In genomic region chr22:24178502-24179440, GRCh38 we compare ENCODE assay signal across 8 cellular contexts. TPM values are rescaled to one million over a fixed set of nuclear protein-coding genes. Genes with fewer than 3 reads are reported as not detected.
DNase-seq lines count a peak whose midpoint lies in the region; ATAC-seq and TF ChIP-seq lines count a peak whose summit lies in the region.

No MANE protein-coding gene starts in this region.

- POLR2A ChIA-PET in RWPE1 (lab: Yijun Ruan, JAX; ENCODE audit: low non-redundant PET): interaction anchor here (0.7 kb wide), 1 partner anchor 91 kb away, joined by 3 read pairs; no protein-coding TSS in a partner anchor

- intact Hi-C loops in heart right ventricle (cut with DNase I): loop anchor here in 7 of 10 donors (5.0 to 10.0 kb wide), 6 partner anchors 71 to 224 kb away; partner anchors contain the start of genes GSTT4 (in 3 of the 7) and CABIN1 (in 1 of the 7)
- intact Hi-C loops in left cardiac atrium (cut with DNase I): loop anchor here in 1 of 2 donors (5.0 kb wide), 1 partner anchor 76 kb away; no protein-coding TSS in a partner anchor
- intact Hi-C loops in uterus (cut with DNase I; ENCODE audit: low total_unique reads): loop anchor here (10.0 kb wide), 1 partner anchor 74 kb away; no protein-coding TSS in a partner anchor

- ATAC-seq in heart right ventricle: no peak
- ATAC-seq in left cardiac atrium: no peak

- CTCF ChIA-PET in RWPE1 (lab: Yijun Ruan, JAX): interaction anchor here (0.5 to 1.0 kb wide), 2 partner anchors 21 to 335 kb away, joined by 3 read pairs; no protein-coding TSS in a partner anchor

- WGBS in heart right ventricle, 2 donors: 88% methylated on average over 21 of the region's 21 CpGs

- H3K36me3 ChIP-seq in heart right ventricle (peaks cover 0 to 45% (median 5%) of the 10 kb centered on the region in 9 donors), uterus (no peaks in the 10 kb centered on the region), MG63 (no peaks in the 10 kb centered on the region; the same call in none of the 2 replicates)

- H3K27me3 ChIP-seq in heart right ventricle (no peaks in the 10 kb centered on the region), uterus (no peaks in the 10 kb centered on the region), MG63 (no peaks in the 10 kb centered on the region)

- TF ChIP-seq POLR2A in uterus (IDR thresholded peaks at IDR 0.05): no peak

- H3K27ac ChIP-seq in heart right ventricle: peak overlapping the region in 4 of 10 donors; percentile 74 to 80 (median 78)
- peak overlapping the region; percentile 64 for H3K27ac ChIP-seq in RWPE1
- H3K27ac ChIP-seq in uterus: peak overlapping the region; percentile 23 to 37

- H3K4me1 ChIP-seq in heart right ventricle (peaks cover 17 to 83% (median 41%) of the 10 kb centered on the region in 9 donors), uterus (peaks cover 0 to 8% of the 10 kb centered on the region in 2 donors)

- DNase-seq in heart right ventricle: no peak
- no peak for DNase-seq in left cardiac atrium
- DNase-seq in RWPE1 (ENCODE audit: low spot score): no peak
- DNase-seq in foreskin fibroblast: peak in 1 of 2 donors; percentile 37
- DNase-seq in uterus: no peak
- no peak for DNase-seq in stimulated activated CD4-positive, alpha-beta T cell treated with anti-CD3 and anti-CD28 coated beads, Interleukin-4, amount 100 ng/mL, for 1 hour
- DNase-seq in effector CD4-positive, alpha-beta T cell: no peak
- no peak for DNase-seq in MG63

- H3K4me3 ChIP-seq in heart right ventricle (no peak overlapping the region), foreskin fibroblast (ENCODE audit: low read depth in 1 of 2, low read length in 2 of 2) (no peak overlapping the region), uterus (no peak overlapping the region), MG63 (no peak overlapping the region)

- peak in 5 of 9 donors; percentile 10 to 16 (median 14) for TF ChIP-seq CTCF in heart right ventricle (IDR thresholded peaks at IDR 0.05)
- TF ChIP-seq CTCF in RWPE1 (conservative IDR thresholded peaks at IDR 0.05; ENCODE audit: low read depth): 0 out of 2 replicates have a peak, but pooled peaks have one; percentile 6
- peak; percentile 50 for TF ChIP-seq CTCF in foreskin fibroblast (IDR thresholded peaks at IDR 0.05; ENCODE audit: low read depth, low read length)
- peak in 1 of 4 experiments; percentile 5 for TF ChIP-seq CTCF in uterus (IDR thresholded peaks at IDR 0.05)

- no peaks in the 10 kb centered on the region for H3K9me3 ChIP-seq in heart right ventricle
- H3K9me3 ChIP-seq in uterus: no peaks in the 10 kb centered on the region
- no peaks in the 10 kb centered on the region for H3K9me3 ChIP-seq in MG63

RNA-seq across cellular contexts. Expression of gene SUSD2, which starts 2.5 kb away (rescaled TPM):
- total RNA-seq in heart right ventricle (1 to 10 TPM in 6 of 10 donors, under 1 TPM in 4; 0.57 to 6.7 (median 1.5) TPM), left cardiac atrium (1 to 10 TPM; 7.5 to 7.7 TPM), uterus (10 to 100 TPM in 1 of 4 donors, 1 to 10 TPM in 2, under 1 TPM in 1; 0.88 to 17.6 (median 2.8) TPM)
- 1 to 10 TPM; 5.4 to 6.5 TPM for polyA plus RNA-seq in heart right ventricle
- 0.20 TPM in 1 of 2 replicates, not detected in the other for total RNA-seq in MG63 (2014; rRNA removed; shearing (Covaris generic); ENCODE audit: low replicate concordance)
